In the genomic region with DNA sequence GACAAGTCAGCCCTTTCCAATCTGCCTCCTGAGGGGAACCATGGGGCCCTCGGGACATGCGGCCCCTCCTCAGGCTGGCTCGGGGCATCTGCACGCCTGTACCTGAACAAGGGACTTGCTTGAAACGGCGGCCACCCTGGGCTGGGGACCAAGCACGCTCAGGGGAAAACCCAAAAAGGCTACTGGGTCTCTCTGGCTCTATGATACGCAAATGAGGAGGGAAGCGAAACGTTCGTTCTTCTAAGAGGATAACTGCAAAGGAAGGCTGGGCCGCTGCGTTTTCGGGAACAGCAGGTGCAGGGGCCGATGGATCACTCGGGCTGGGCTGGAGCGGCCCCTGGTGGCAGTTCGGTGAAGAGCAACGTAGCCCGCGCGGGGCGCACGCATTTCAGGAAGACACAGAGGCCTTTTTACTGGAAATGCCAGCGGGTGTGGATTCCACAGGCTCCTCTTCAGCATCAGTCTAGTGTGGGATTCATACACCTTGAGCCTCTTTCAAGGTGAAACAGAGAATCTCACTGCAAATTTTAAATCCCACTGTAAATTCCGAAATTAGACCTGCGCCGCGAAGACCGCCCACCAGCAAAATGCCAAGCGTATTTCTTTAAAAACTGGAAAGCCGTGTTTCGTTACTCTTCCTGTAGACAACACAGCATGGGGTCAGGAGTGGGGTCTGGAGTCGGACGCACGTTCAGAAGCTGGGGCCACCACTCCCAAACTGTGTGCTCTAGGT, we compare ENCODE assay signal across 8 cellular contexts. TPM values are rescaled to one million over a fixed set of nuclear protein-coding genes. Genes with fewer than 3 reads are reported as not detected.
A peak's percentile ranks its signal among the peaks of the same experiment; 100 is the strongest.
DNase-seq lines count a peak whose midpoint lies in the region; ATAC-seq, FAIRE-seq and TF ChIP-seq lines count a peak whose summit lies in the region.
"Not testable (repeated sequence)": the region's sequence is repeated elsewhere in the genome, so short reads cannot be mapped to it uniquely, and the experiment has no call there.

No MANE protein-coding gene starts in this region.

- POLR2A ChIA-PET in A549 (lab: Yijun Ruan, JAX); K562 (lab: Yijun Ruan, JAX): not testable (repeated sequence)

- H3K9me3 ChIP-seq in A549; K562 (replicated peaks; ENCODE audit: control insufficient read depth, insufficient read depth, low read depth, low read length); spleen: not testable (repeated sequence)

- peak; percentile 76 to 79 for DNase-seq in A549 (ENCODE audit: low read depth in 1 of 2, low spot score in 1 of 2)
- peak; percentile 76 for DNase-seq in NCI-H2171 treated with DMSO at 0.1 percent for 48 hours (lab: John Stamatoyannopoulos, UW)
- DNase-seq in K562 (ENCODE audit: extremely low read depth in 1 of 4, low spot score in 3 of 4): peak; percentile 72 to 81 (median 74)
- DNase-seq in iPS DF 19.7 (ENCODE audit: low read depth, low spot score): peak; percentile 28
- DNase-seq in spleen: peak; percentile 92

- not testable (repeated sequence) for H2AFZ ChIP-seq in K562 (ENCODE audit: low read depth, low read length)

- not testable (repeated sequence) for H3K4me1 ChIP-seq in A549, spleen
- H3K4me1 ChIP-seq in K562 (replicated peaks in 1 of 2; ENCODE audit: control insufficient read depth in 2 of 2, insufficient read depth in 2 of 2, low read length in 2 of 2): peaks cover 0 to 14% of the 10 kb centered on the region in 2 experiments; a peak in 2 of 5 replicates

- FAIRE-seq in A549 (lab: Jason Lieb, UNC): not testable (repeated sequence)
- peak; percentile 88 for FAIRE-seq in K562 (lab: Jason Lieb, UNC)

- not testable (repeated sequence) for H3K4me3 ChIP-seq in A549; WI38 (ENCODE audit: low read depth, low read length); K562; spleen

- in situ Hi-C loops in K562 (cut with MboI): not testable (repeated sequence)

- H4K20me1 ChIP-seq in K562 (replicated peaks; ENCODE audit: control insufficient read depth, insufficient read depth, low read length): not testable (repeated sequence)

- H3K36me3 ChIP-seq in K562 (ENCODE audit: control insufficient read depth, insufficient read depth, low read length); spleen: not testable (repeated sequence)

- BruUV-seq in K562 (replicated peaks; lab: Mats Ljungman, UMichigan): not testable (repeated sequence)

- H3K4me2 ChIP-seq in A549: peak overlapping the region; percentile 51
- H3K4me2 ChIP-seq in K562 (ENCODE audit: insufficient read depth, low read length): not testable (repeated sequence)

- TF ChIP-seq RAD21 in A549 (conservative IDR thresholded peaks at IDR 0.05 in 1 of 2, IDR thresholded peaks at IDR 0.05 in 1 of 2) (peak; percentile 87 to 88), K562 (CRISPR knock-in tag; conservative IDR thresholded peaks at IDR 0.05 in 1 of 2, IDR thresholded peaks at IDR 0.05 in 1 of 2) (peak; percentile 74 to 96)

- not testable (repeated sequence) for TF ChIP-seq POLR2A in A549 (IDR thresholded peaks at IDR 0.05; ENCODE audit: low read length); K562 (conservative IDR thresholded peaks at IDR 0.05); spleen (IDR thresholded peaks at IDR 0.05)

- not testable (repeated sequence) for H3K9me1 ChIP-seq in K562 (ENCODE audit: control insufficient read depth, insufficient read depth, low read length)

- WGBS in A549 (ENCODE audit: missing lambda C conversion rate): 36% methylated on average over 33 of the region's 36 CpGs
- 30% methylated on average over 34 of the region's 36 CpGs for WGBS in K562 (ENCODE audit: insufficient coverage, low coverage, missing lambda C conversion rate)
- 35 to 48% (median 37%) methylated on average over 28 to 36 of the region's 36 CpGs for WGBS in spleen, 5 donors

- H3K27me3 ChIP-seq in K562 (ENCODE audit: control insufficient read depth in 2 of 2, insufficient read depth in 2 of 2, low read length in 2 of 2) (peaks cover 2 to 36% of the 10 kb centered on the region in 2 experiments; a peak in 2 of 5 replicates), spleen (replicated peaks in 1 of 7) (peaks cover 0 to 43% (median 0%) of the 10 kb centered on the region in 7 donors)

- CTCF ChIA-PET in A549 (lab: Yijun Ruan, JAX) (interaction anchor here (0.7 to 2.2 kb wide), 15 partner anchors 8 to 273 kb away, joined by 3 to 15 read pairs (median 4); no protein-coding TSS in a partner anchor), K562 (lab: Yijun Ruan, JAX; ENCODE audit: low intra/inter-chr PET ratio) (interaction anchor here (0.6 to 2.6 kb wide), 6 partner anchors 21 to 320 kb away, joined by 3 to 24 read pairs (median 4); no protein-coding TSS in a partner anchor)

- intact Hi-C loops in K562 (cut with micrococcal nuclease): loop anchor here (1.0 to 2.0 kb wide), 2 partner anchors 39 to 130 kb away; no protein-coding TSS in a partner anchor
- intact Hi-C loops in spleen (cut with DNase I; ENCODE audit: low total_unique reads): loop anchor here (10.0 kb wide), 1 partner anchor 135 kb away; no protein-coding TSS in a partner anchor

- peak; percentile 89 to 92 for ATAC-seq in A549
- peak; percentile 87 for ATAC-seq in GM18858 (IDR thresholded peaks at IDR 0.05; ENCODE audit: unreplicated experiment)
- ATAC-seq in HG02981 (IDR thresholded peaks at IDR 0.05; ENCODE audit: unreplicated experiment): peak; percentile 78
- ATAC-seq in K562: peak; percentile 93

- not testable (repeated sequence) for H3K79me2 ChIP-seq in K562 (ENCODE audit: control insufficient read depth, insufficient read depth, low read length)

- H3K9ac ChIP-seq in K562 (ENCODE audit: insufficient read depth in 1 of 2, low read depth in 2 of 2, low read length in 2 of 2): not testable (repeated sequence)

- H3K27ac ChIP-seq in A549: peak overlapping the region in 1 of 2 experiments; percentile 67; a peak in 2 of 6 replicates
- H3K27ac ChIP-seq in K562 (ENCODE audit: extremely low read depth, low read depth, low read length); spleen: not testable (repeated sequence)

- TF ChIP-seq EP300 in A549 (IDR thresholded peaks at IDR 0.05); K562 (IDR thresholded peaks at IDR 0.05; ENCODE audit: low read length): not testable (repeated sequence)

- TF ChIP-seq CTCF in A549 (IDR thresholded peaks at IDR 0.05): peak; percentile 88
- peak; percentile 88 for TF ChIP-seq CTCF in WI38 (IDR thresholded peaks at IDR 0.05; ENCODE audit: low read depth, low read length)
- peak; percentile 87 to 90 (median 88) for TF ChIP-seq CTCF in K562 (IDR thresholded peaks at IDR 0.05 in 2 of 3, conservative IDR thresholded peaks at IDR 0.05 in 1 of 3; ENCODE audit: insufficient read depth in 2 of 3, low read depth in 1 of 3, low read length in 3 of 3)
- TF ChIP-seq CTCF in spleen (IDR thresholded peaks at IDR 0.05 in 8 of 11, conservative IDR thresholded peaks at IDR 0.05 in 3 of 11): peak; percentile 51 to 96 (median 88)

RNA-seq across cellular contexts. Expression of a gene that starts 27.0 kb away (rescaled TPM):
- polyA plus RNA-seq in A549 (2011; rRNA removed) (not detected in 2 replicates), A549 (2017; fragmentation: RNase III; extraction: RNeasy Plus Mini Kit Qiagen cat#74134 plus additional on column Dnase treatment) (not detected in 3 replicates), K562 (2011; rRNA removed) (not detected in 2 replicates), K562 (2014; fragmentation: Illumina TruSeq; extraction: Trizol) (not detected in 2 replicates), K562 (2014; fragmentation: Nextera tagmentation; extraction: Ambion mirVana) (not detected), K562 (2014; rRNA removed) (not detected in 2 replicates), spleen (not detected)
- not detected in 2 replicates for polyA plus RNA-seq in A549 (2012; cell fraction: cytosol; rRNA removed)
- not detected in 2 replicates for polyA plus RNA-seq in A549 (2012; cell fraction: nucleus; rRNA removed)
- not detected in 2 replicates for polyA minus RNA-seq in A549 (2011; rRNA and poly(A)+ RNA removed)
- total RNA-seq in K562 (2011; cell fraction: chromatin; rRNA removed; ENCODE audit: low replicate concordance): not detected in 2 replicates
- 0.66 TPM in 1 of 2 replicates, not detected in the other for total RNA-seq in K562 (2011; cell fraction: nucleolus; rRNA removed)
- not detected in 2 replicates for total RNA-seq in K562 (2011; cell fraction: nucleoplasm; rRNA removed)
- total RNA-seq in K562 (2014; rRNA removed) (not detected in 2 replicates), K562 (2014; rRNA removed; fragmentation: Illumina TruSeq; extraction: Trizol) (not detected in 2 replicates), K562 (2015; rRNA removed; fragmentation: Illumina TruSeq; extraction: Trizol) (not detected in 2 replicates), K562 (2021) (not detected in 2 replicates), spleen (not detected)
- polyA plus RNA-seq in K562 (2011; cell fraction: cytosol; rRNA removed): not detected in 2 replicates
- 0.18 TPM in 1 of 2 replicates, not detected in the other for polyA plus RNA-seq in K562 (2011; cell fraction: nucleus; rRNA removed)
- polyA plus RNA-seq in K562 (2012): 0.07 and 0.15 TPM in 2 replicates
- polyA minus RNA-seq in K562 (2011; rRNA and poly(A)+ RNA removed): 0.04 TPM in 1 of 2 replicates, not detected in the other
- not detected in 2 replicates for polyA minus RNA-seq in K562 (2011; cell fraction: cytosol; rRNA and poly(A)+ RNA removed)
- not detected in 2 replicates for polyA minus RNA-seq in K562 (2011; cell fraction: nucleus; rRNA and poly(A)+ RNA removed)

RNA-seq across cellular contexts. Expression of a gene that starts 40.1 kb away (rescaled TPM):
- polyA plus RNA-seq in A549 (2011; rRNA removed): 265 and 326 TPM in 2 replicates
- 971 and 1,312 TPM in 2 replicates for polyA plus RNA-seq in A549 (2012; cell fraction: cytosol; rRNA removed)
- 1,440 and 1,925 TPM in 2 replicates for polyA plus RNA-seq in A549 (2012; cell fraction: nucleus; rRNA removed)
- polyA plus RNA-seq in A549 (2017; fragmentation: RNase III; extraction: RNeasy Plus Mini Kit Qiagen cat#74134 plus additional on column Dnase treatment): 903 to 1,096 TPM (median 972 TPM) in 3 replicates
- polyA minus RNA-seq in A549 (2011; rRNA and poly(A)+ RNA removed): 237 and 354 TPM in 2 replicates
- total RNA-seq in K562 (2011; cell fraction: chromatin; rRNA removed; ENCODE audit: low replicate concordance): 56.8 and 152 TPM in 2 replicates
- 157 and 188 TPM in 2 replicates for total RNA-seq in K562 (2011; cell fraction: nucleolus; rRNA removed)
- 147 and 156 TPM in 2 replicates for total RNA-seq in K562 (2011; cell fraction: nucleoplasm; rRNA removed)
- 60.8 and 75.7 TPM in 2 replicates for total RNA-seq in K562 (2014; rRNA removed)
- 16.9 and 18.6 TPM in 2 replicates for total RNA-seq in K562 (2014; rRNA removed; fragmentation: Illumina TruSeq; extraction: Trizol)
- 18.2 and 21.2 TPM in 2 replicates for total RNA-seq in K562 (2015; rRNA removed; fragmentation: Illumina TruSeq; extraction: Trizol)
- total RNA-seq in K562 (2021): 187 and 220 TPM in 2 replicates
- 14.2 and 19.4 TPM in 2 replicates for polyA plus RNA-seq in K562 (2011; rRNA removed)
- 25.5 and 34.2 TPM in 2 replicates for polyA plus RNA-seq in K562 (2011; cell fraction: cytosol; rRNA removed)
- 35.3 and 43.3 TPM in 2 replicates for polyA plus RNA-seq in K562 (2011; cell fraction: nucleus; rRNA removed)
- polyA plus RNA-seq in K562 (2012): 65.7 and 239 TPM in 2 replicates
- 97.4 and 161 TPM in 2 replicates for polyA plus RNA-seq in K562 (2014; fragmentation: Illumina TruSeq; extraction: Trizol)
- 1 to 10 TPM; 1.9 to 4.9 TPM for polyA plus RNA-seq in K562 (2014; fragmentation: Nextera tagmentation; extraction: Ambion mirVana)
- 78.0 and 83.8 TPM in 2 replicates for polyA plus RNA-seq in K562 (2014; rRNA removed)
- polyA minus RNA-seq in K562 (2011; rRNA and poly(A)+ RNA removed): 11.7 and 15.5 TPM in 2 replicates
- polyA minus RNA-seq in K562 (2011; cell fraction: cytosol; rRNA and poly(A)+ RNA removed): 39.4 and 72.3 TPM in 2 replicates
- polyA minus RNA-seq in K562 (2011; cell fraction: nucleus; rRNA and poly(A)+ RNA removed): 18.2 and 21.2 TPM in 2 replicates
- 10 to 100 TPM in 6 of 7 donors, 1 to 10 TPM in 1; 9.8 to 30.6 (median 18.5) TPM for total RNA-seq in spleen
- 1 to 10 TPM; 2.5 to 7.3 (median 5.1) TPM for polyA plus RNA-seq in spleen

RNA-seq across cellular contexts. Expression of a gene that starts 41.9 kb away (rescaled TPM):
- 17.1 and 18.1 TPM in 2 replicates for polyA plus RNA-seq in A549 (2011; rRNA removed)
- polyA plus RNA-seq in A549 (2012; cell fraction: cytosol; rRNA removed): 26.4 and 27.3 TPM in 2 replicates
- polyA plus RNA-seq in A549 (2012; cell fraction: nucleus; rRNA removed): 52.3 and 59.7 TPM in 2 replicates
- 13.6 to 17.2 TPM (median 16.5 TPM) in 3 replicates for polyA plus RNA-seq in A549 (2017; fragmentation: RNase III; extraction: RNeasy Plus Mini Kit Qiagen cat#74134 plus additional on column Dnase treatment)
- 30.8 and 44.8 TPM in 2 replicates for polyA minus RNA-seq in A549 (2011; rRNA and poly(A)+ RNA removed)
- 107 and 121 TPM in 2 replicates for total RNA-seq in K562 (2011; cell fraction: chromatin; rRNA removed; ENCODE audit: low replicate concordance)
- 56.7 and 71.4 TPM in 2 replicates for total RNA-seq in K562 (2011; cell fraction: nucleolus; rRNA removed)
- 79.5 and 85.3 TPM in 2 replicates for total RNA-seq in K562 (2011; cell fraction: nucleoplasm; rRNA removed)
- total RNA-seq in K562 (2014; rRNA removed): 17.1 and 22.1 TPM in 2 replicates
- total RNA-seq in K562 (2014; rRNA removed; fragmentation: Illumina TruSeq; extraction: Trizol): 10.7 and 15.6 TPM in 2 replicates
- 14.4 and 16.1 TPM in 2 replicates for total RNA-seq in K562 (2015; rRNA removed; fragmentation: Illumina TruSeq; extraction: Trizol)
- total RNA-seq in K562 (2021): 21.7 and 25.7 TPM in 2 replicates
- 12.1 and 13.1 TPM in 2 replicates for polyA plus RNA-seq in K562 (2011; rRNA removed)
- polyA plus RNA-seq in K562 (2011; cell fraction: cytosol; rRNA removed): 13.7 and 18.2 TPM in 2 replicates
- polyA plus RNA-seq in K562 (2011; cell fraction: nucleus; rRNA removed): 30.9 and 42.3 TPM in 2 replicates
- 19.2 and 21.4 TPM in 2 replicates for polyA plus RNA-seq in K562 (2012)
- 13.0 and 19.2 TPM in 2 replicates for polyA plus RNA-seq in K562 (2014; fragmentation: Illumina TruSeq; extraction: Trizol)
- 1 to 10 TPM; 4.6 to 4.7 TPM for polyA plus RNA-seq in K562 (2014; fragmentation: Nextera tagmentation; extraction: Ambion mirVana)
- polyA plus RNA-seq in K562 (2014; rRNA removed): 16.0 and 19.0 TPM in 2 replicates
- polyA minus RNA-seq in K562 (2011; rRNA and poly(A)+ RNA removed): 22.0 and 25.5 TPM in 2 replicates
- polyA minus RNA-seq in K562 (2011; cell fraction: cytosol; rRNA and poly(A)+ RNA removed): 12.1 and 21.2 TPM in 2 replicates
- polyA minus RNA-seq in K562 (2011; cell fraction: nucleus; rRNA and poly(A)+ RNA removed): 32.4 and 45.1 TPM in 2 replicates
- total RNA-seq in spleen: 10 to 100 TPM; 33.7 to 57.1 (median 50.0) TPM
- 10 to 100 TPM; 15.9 to 27.5 (median 25.0) TPM for polyA plus RNA-seq in spleen

Comparison
In these comparisons a context has a peak if more than half of its experiments do, and no peak if none do; other contexts are left out.
1. DNase-seq: peak in every context shown above with its lines; median percentile 92 in spleen; 78 in A549; 76 in NCI-H2171 treated with DMSO at 0.1 percent for 48 hours; 74 in K562; 28 in iPS DF 19.7.